29 cellular contexts compared by ENCODE assay signal in genomic region chr4:155800685-155801343, GRCh38.
"Had no signal": no experiment of that assay in that cellular context is flagged by ENCODE, and none has a peak within 500 bp of the region (broad histone marks: within the 10 kb centered on the region; RNA-seq: fewer than 3 reads in every experiment).

No MANE protein-coding gene starts in this region.

- DNase-seq: activated B cell treated with CpG ODN at 0.5 μM for 24 hours; activated CD4-positive, alpha-beta T cell treated with anti-CD3 and anti-CD28 coated beads for 48 hours; activated CD4-positive, alpha-beta T cell treated with anti-CD3 and anti-CD28 coated beads, Interleukin-2, amount 50 U/mL, for 1 hour; activated CD4-positive, alpha-beta T cell treated with anti-CD3 and anti-CD28 coated beads, Interleukin-2, amount 50 U/mL, for 48 hours; activated CD8-positive, alpha-beta memory T cell treated with anti-CD3 and anti-CD28 coated beads for 24 hours; activated CD8-positive, alpha-beta T cell treated with anti-CD3 and anti-CD28 coated beads for 36 hours; activated effector memory CD4-positive, alpha-beta T cell treated with Interleukin-2 at 50 U/mL for 16 hours; activated gamma-delta T cell treated with Interleukin-2 at 50 U/mL for 16 hours; activated naive CD4-positive, alpha-beta T cell treated with anti-CD3 and anti-CD28 coated beads, Interleukin-2, amount 50 U/mL, for 16 hours; activated naive CD4-positive, alpha-beta T cell treated with Interleukin-2 at 50 U/mL for 16 hours; activated T-cell treated with anti-CD3 and anti-CD28 coated beads, Interleukin-2, amount 50 U/mL, for 4 hours; amniotic stem cell; anterior cingulate cortex; body of pancreas; caudate nucleus; cortex of kidney; dermis blood vessel endothelial cell; effector CD4-positive, alpha-beta T cell; effector memory CD8-positive, alpha-beta T cell; erythroblast; foreskin melanocyte; T-helper 1 cell; T-helper 17 cell; T1000; WERI-Rb-1 had no signal

- H3K4me3 ChIP-seq: body of pancreas, esophagus muscularis mucosa, gastroesophageal sphincter had no signal

- ATAC-seq: activated CD4-positive, CD25-positive, alpha-beta regulatory T cell treated with anti-CD3 and anti-CD28 coated beads, Interleukin-2, amount 50 U/mL, for 24 hours; activated CD8-positive, alpha-beta T cell treated with anti-CD3 and anti-CD28 coated beads for 36 hours; activated T-cell treated with anti-CD3 and anti-CD28 coated beads, Interleukin-2, amount 50 U/mL, for 4 hours; activated T-helper 17 cell treated with anti-CD3 and anti-CD28 coated beads, Interleukin-2, amount 50 U/mL, for 72 hours; body of pancreas; effector memory CD8-positive, alpha-beta T cell; gastroesophageal sphincter; T-helper 17 cell had no signal

- H3K9me3 ChIP-seq: body of pancreas, esophagus muscularis mucosa, gastroesophageal sphincter had no signal

- H3K27me3 ChIP-seq: body of pancreas, esophagus muscularis mucosa, gastroesophageal sphincter had no signal

- H3K27ac ChIP-seq: body of pancreas, WERI-Rb-1 had no signal

- H3K36me3 ChIP-seq: WERI-Rb-1 had no signal

- H3K4me1 ChIP-seq: body of pancreas had no signal
